Comparison of ENCODE assay signal across 9 cellular contexts in genomic region chr17:40070644-40070894, GRCh38. TPM values are rescaled to one million over a fixed set of nuclear protein-coding genes. Genes with fewer than 3 reads are reported as not detected.
DNase-seq lines count a peak whose midpoint lies in the region; ATAC-seq and TF ChIP-seq lines count a peak whose summit lies in the region.
"Had no signal": no experiment of that assay in that cellular context is flagged by ENCODE, and none has a peak within 500 bp of the region (broad histone marks: within the 10 kb centered on the region; RNA-seq: fewer than 3 reads in every experiment).

No MANE protein-coding gene starts in this region.

- H3K79me2 ChIP-seq in SK-N-SH (ENCODE audit: insufficient read depth) (peaks cover 52% of the 10 kb centered on the region; the same call in 1 of the 2 replicates), H9 (ENCODE audit: insufficient read depth, low read length) (no peaks in the 10 kb centered on the region)

- H3K4me3 ChIP-seq in SK-N-SH (ENCODE audit: low read depth in 2 of 2, low read length in 1 of 2), result no peak overlapping the region
- peak overlapping the region in 1 of 4 donors; percentile 30 for H3K4me3 ChIP-seq in adrenal gland
- peak overlapping the region; percentile 39 for H3K4me3 ChIP-seq in suprapubic skin
- H3K4me3 ChIP-seq in A673 (ENCODE audit: low read depth, low read length, poor library complexity, severe bottlenecking), result no peak overlapping the region

- H4K8ac ChIP-seq in H9 (replicated peaks; ENCODE audit: insufficient read length, low read depth, low read length), result no peak overlapping the region

- H3K4me1 ChIP-seq in SK-N-SH (ENCODE audit: control insufficient read depth in 1 of 2, insufficient read depth in 2 of 2, low read depth in 1 of 2, low read length in 1 of 2), result peaks cover 57 to 77% of the 10 kb centered on the region in 2 experiments; a peak in 3 of 4 replicates
- peaks cover 80 to 96% of the 10 kb centered on the region in 2 donors for H3K4me1 ChIP-seq in adrenal gland (replicated peaks in 1 of 2)
- H3K4me1 ChIP-seq in suprapubic skin, result peaks cover 98% of the 10 kb centered on the region
- peaks cover 24% of the 10 kb centered on the region for H3K4me1 ChIP-seq in H9 (ENCODE audit: insufficient read depth, low read length)
- H3K4me1 ChIP-seq in A673 (ENCODE audit: insufficient read depth, low read length, poor library complexity, severe bottlenecking), result peaks cover 52% of the 10 kb centered on the region

- no peak overlapping the region for H4K5ac ChIP-seq in H9 (ENCODE audit: insufficient read length, low read depth, low read length)

- H3K4me2 ChIP-seq in SK-N-SH (peak overlapping the region; percentile 81), H9 (ENCODE audit: insufficient read depth, insufficient read length, low read length) (no peak overlapping the region)

- H3F3A ChIP-seq in SK-N-SH (replicated peaks; ENCODE audit: insufficient read depth), result peaks cover 14% of the 10 kb centered on the region

- H3K23me2 ChIP-seq in H9 (ENCODE audit: insufficient read length, low read depth, low read length, poor library complexity, severe bottlenecking), result peaks cover 6% of the 10 kb centered on the region

- peak overlapping the region; percentile 15 to 93; a peak in 2 of 4 replicates for H3K27ac ChIP-seq in SK-N-SH (ENCODE audit: low read depth in 2 of 2, low read length in 1 of 2)
- peak overlapping the region; percentile 80 to 95 (median 90) for H3K27ac ChIP-seq in adrenal gland
- H3K27ac ChIP-seq in suprapubic skin, result peak overlapping the region; percentile 91
- H3K27ac ChIP-seq in H9 (ENCODE audit: insufficient read length, low read depth, low read length), result no peak overlapping the region
- no peak overlapping the region for H3K27ac ChIP-seq in A673 (ENCODE audit: low read depth, low read length, poor library complexity, severe bottlenecking)

- no peaks in the 10 kb centered on the region for H3K9me2 ChIP-seq in SK-N-SH

- H2AK5ac ChIP-seq in H9 (ENCODE audit: insufficient read length, low read length), result no peak overlapping the region

- no peaks in the 10 kb centered on the region for H3K9me3 ChIP-seq in SK-N-SH
- no peaks in the 10 kb centered on the region for H3K9me3 ChIP-seq in adrenal gland (replicated peaks in 1 of 3)
- no peaks in the 10 kb centered on the region for H3K9me3 ChIP-seq in suprapubic skin
- no peaks in the 10 kb centered on the region for H3K9me3 ChIP-seq in H9 (ENCODE audit: control insufficient read depth, low read depth, low read length)
- no peaks in the 10 kb centered on the region for H3K9me3 ChIP-seq in A673 (ENCODE audit: low read depth, low read length, poor library complexity, severe bottlenecking)

- no peaks in the 10 kb centered on the region for H3K27me3 Mint-ChIP-seq in mesothelial cell of epicardium (ENCODE audit: low read depth)
- H3K27me3 Mint-ChIP-seq in H9 (ENCODE audit: low read depth), result peaks cover 4% of the 10 kb centered on the region

- TF ChIP-seq RAD21 in SK-N-SH (IDR thresholded peaks at IDR 0.05; ENCODE audit: low read length), result no peak

- no peak overlapping the region for H2BK12ac ChIP-seq in H9 (ENCODE audit: insufficient read length, low read depth, low read length)

- H3K27ac Mint-ChIP-seq in mesothelial cell of epicardium, result peak overlapping the region; percentile 50
- no peak overlapping the region; a peak in 1 of 7 replicates for H3K27ac Mint-ChIP-seq in H9

- H2AFZ ChIP-seq in SK-N-SH (ENCODE audit: low read depth) (no peak overlapping the region), H9 (ENCODE audit: low read length) (no peak overlapping the region)

- H3K4me3 Mint-ChIP-seq in mesothelial cell of epicardium (peak overlapping the region; percentile 24), H9 (no peak overlapping the region; a peak in 1 of 5 replicates)

- no peak overlapping the region for H2BK120ac ChIP-seq in H9 (ENCODE audit: low read depth, low read length, poor library complexity, severe bottlenecking)

- no peak overlapping the region for H2BK20ac ChIP-seq in H9 (ENCODE audit: low read depth, low read length, poor library complexity, severe bottlenecking)

- H3K36me3 ChIP-seq in SK-N-SH (replicated peaks in 1 of 2; ENCODE audit: control insufficient read depth in 1 of 2, insufficient read depth in 2 of 2, low read length in 1 of 2) (no peaks in the 10 kb centered on the region), adrenal gland (replicated peaks in 1 of 2) (peaks cover 0 to 5% of the 10 kb centered on the region in 2 donors), suprapubic skin (peaks cover 8% of the 10 kb centered on the region), A673 (ENCODE audit: insufficient read depth, low read length, poor library complexity, severe bottlenecking) (no peaks in the 10 kb centered on the region)

- no peak overlapping the region for H3K56ac ChIP-seq in H9 (ENCODE audit: insufficient read length, low read depth, low read length)

- H4K91ac ChIP-seq in H9 (ENCODE audit: insufficient read length, low read depth, low read length), result no peak overlapping the region

- H3K9me3 Mint-ChIP-seq in mesothelial cell of epicardium (no peaks in the 10 kb centered on the region), H9 (no peaks in the 10 kb centered on the region)

- TF ChIP-seq POLR2A in adrenal gland (IDR thresholded peaks at IDR 0.05) (no peak), suprapubic skin (IDR thresholded peaks at IDR 0.05) (no peak)

- H3K23ac ChIP-seq in H9 (ENCODE audit: insufficient read length, low read depth, low read length), result no peak overlapping the region

- intact Hi-C loops in adrenal gland (cut with DNase I) (loop anchor here in 1 of 2 donors (10.0 kb wide), 1 partner anchor 56 kb away; the partner anchor contains the start of gene CSF3), A673 (cut with micrococcal nuclease; ENCODE audit: unreplicated experiment) (no loop called here)

- DNase-seq in SK-N-SH (no peak), adrenal gland (no peak), mesothelial cell of epicardium (ENCODE audit: low spot score in 2 of 2, unreplicated experiment in 2 of 2) (no peak), suprapubic skin (ENCODE audit: low spot score in 2 of 2) (no peak), H9 (no peak), A673 (ENCODE audit: low spot score) (no peak), CD1c-positive myeloid dendritic cell (ENCODE audit: extremely low spot score) (no peak)

- 69% methylated on average over 3 of the region's 3 CpGs for WGBS in SK-N-SH (ENCODE audit: low lambda C conversion rate)
- WGBS in adrenal gland, 4 donors, result 19 to 30% (median 26%) methylated on average over 3 of the region's 3 CpGs
- 33% methylated on average over 3 of the region's 3 CpGs for WGBS in suprapubic skin
- WGBS in H9 (ENCODE audit: extremely low coverage, insufficient read length, low lambda C conversion rate), result no CpG with 5 or more reads among the region's 3 CpGs

- no peak overlapping the region for H2BK15ac ChIP-seq in H9 (ENCODE audit: low read depth, low read length)

- CTCF ChIA-PET in SK-N-SH (lab: Yijun Ruan, JAX) (interaction anchor here (0.7 to 9.3 kb wide), 6 partner anchors 16 to 371 kb away, joined by 3 to 100 read pairs (median 4); no protein-coding TSS in a partner anchor), A673 (lab: Charles Lee) (interaction anchor here (0.6 kb wide), 1 partner anchor 41 kb away, joined by 3 read pairs; no protein-coding TSS in a partner anchor)

- H3K9ac ChIP-seq in SK-N-SH, result no peak overlapping the region
- H3K9ac ChIP-seq in H9 (ENCODE audit: extremely low read depth, insufficient read length, low read length), result no peak overlapping the region

- H3K36me3 Mint-ChIP-seq in mesothelial cell of epicardium, result peaks cover under 1% of the 10 kb centered on the region
- peaks cover 0 to 4% (median 0%) of the 10 kb centered on the region in 3 experiments; a peak in 2 of 7 replicates for H3K36me3 Mint-ChIP-seq in H9 (ENCODE audit: insufficient read depth in 1 of 3, low read depth in 3 of 3)

- no peak overlapping the region for H3T11ph ChIP-seq in H9 (ENCODE audit: low read length)

- no peak overlapping the region for H2BK5ac ChIP-seq in H9 (ENCODE audit: insufficient read length, low read length)

- peaks cover 80% of the 10 kb centered on the region for H3K4me1 Mint-ChIP-seq in mesothelial cell of epicardium
- H3K4me1 Mint-ChIP-seq in H9, result peaks cover 56 to 79% of the 10 kb centered on the region in 2 experiments

- no TSS peak for BruUV-seq in A673 (replicated peaks; lab: Mats Ljungman, UMichigan)

- POLR2A ChIA-PET in SK-N-SH (lab: Yijun Ruan, JAX) (no interaction called here), A673 (lab: Charles Lee; ENCODE audit: low non-redundant PET) (no interaction called here)

- ATAC-seq in SK-N-SH treated with all-trans-retinoic acid at 6 μM for 48 hours, result no peak

- H3K18ac ChIP-seq in H9 (ENCODE audit: insufficient read length, low read depth, low read length), result no peak overlapping the region

- H4K20me1 ChIP-seq in SK-N-SH (ENCODE audit: insufficient read depth), result 0 out of 2 replicates have a peak, but pooled peaks cover 3% of the 10 kb centered on the region
- H4K20me1 ChIP-seq in H9 (ENCODE audit: control insufficient read depth, insufficient read depth, insufficient read length), result peaks cover 3% of the 10 kb centered on the region

- no peak for TF ChIP-seq CTCF in SK-N-SH (IDR thresholded peaks at IDR 0.05)
- no peak for TF ChIP-seq CTCF in adrenal gland (IDR thresholded peaks at IDR 0.05)
- no peak for TF ChIP-seq CTCF in mesothelial cell of epicardium (IDR thresholded peaks at IDR 0.05; ENCODE audit: unreplicated experiment)
- TF ChIP-seq CTCF in suprapubic skin (IDR thresholded peaks at IDR 0.05), result no peak
- TF ChIP-seq CTCF in H9 (conservative IDR thresholded peaks at IDR 0.05), result no peak
- no peak for TF ChIP-seq CTCF in A673 (conservative IDR thresholded peaks at IDR 0.05; ENCODE audit: low read depth, low read length)

- TF ChIP-seq EP300 in SK-N-SH (IDR thresholded peaks at IDR 0.05; ENCODE audit: borderline replicate concordance in 1 of 2, low read depth in 1 of 2, low read length in 1 of 2), result no peak
- TF ChIP-seq EP300 in suprapubic skin (IDR thresholded peaks at IDR 0.05), result no peak

- H3K14ac ChIP-seq in H9 (ENCODE audit: insufficient read depth, low read length), result no peak overlapping the region

- H3K79me1 ChIP-seq in H9 (ENCODE audit: insufficient read depth, low read depth, low read length, poor library complexity, severe bottlenecking), result no peaks in the 10 kb centered on the region

- no peaks in the 10 kb centered on the region for H3K27me3 ChIP-seq in SK-N-SH (ENCODE audit: insufficient read depth)
- no peaks in the 10 kb centered on the region for H3K27me3 ChIP-seq in adrenal gland
- H3K27me3 ChIP-seq in suprapubic skin, result no peaks in the 10 kb centered on the region
- H3K27me3 ChIP-seq in H9 (ENCODE audit: insufficient read depth, low read length), result no peaks in the 10 kb centered on the region
- no peaks in the 10 kb centered on the region for H3K27me3 ChIP-seq in A673 (replicated peaks; ENCODE audit: insufficient read depth, low read depth, low read length, poor library complexity)

- no peak overlapping the region for H3K4ac ChIP-seq in H9 (ENCODE audit: low read depth, low read length)

RNA-seq across cellular contexts. Expression of gene THRA, which starts 7.8 kb away (rescaled TPM):
- polyA plus RNA-seq in SK-N-SH (2012; rRNA removed) (20.1 and 23.1 TPM in 2 replicates), adrenal gland (10 to 100 TPM; 41.8 to 62.3 (median 50.9) TPM)
- polyA plus RNA-seq in SK-N-SH (2012; cell fraction: cytosol; rRNA removed), result 13.0 and 18.1 TPM in 2 replicates
- polyA plus RNA-seq in SK-N-SH (2012; cell fraction: nucleus; rRNA removed), result 13.7 and 14.4 TPM in 2 replicates
- total RNA-seq in adrenal gland (100 to 1,000 TPM in 3 of 8 donors, 10 to 100 TPM in 5; 46.1 to 110 (median 76.4) TPM), mesothelial cell of epicardium (42.4 to 44.3 TPM (median 43.6 TPM) in 3 replicates), suprapubic skin (10 to 100 TPM; 32.6 to 69.9 (median 48.9) TPM), H9 (2021) (9.8 and 10.1 TPM in 2 replicates), A673 (2021) (14.5 and 18.7 TPM in 2 replicates)

RNA-seq across cellular contexts. Expression of gene MED24, which starts 16.4 kb away (rescaled TPM):
- 62.8 and 64.5 TPM in 2 replicates for polyA plus RNA-seq in SK-N-SH (2012; rRNA removed)
- 32.9 and 39.9 TPM in 2 replicates for polyA plus RNA-seq in SK-N-SH (2012; cell fraction: cytosol; rRNA removed)
- polyA plus RNA-seq in SK-N-SH (2012; cell fraction: nucleus; rRNA removed), result 178 and 231 TPM in 2 replicates
- 100 to 1,000 TPM in 1 of 8 donors, 10 to 100 TPM in 7; 57.1 to 127 (median 78.1) TPM for total RNA-seq in adrenal gland
- polyA plus RNA-seq in adrenal gland, result 100 to 1,000 TPM in 1 of 3 donors, 10 to 100 TPM in 2; 50.3 to 103 (median 92.9) TPM
- total RNA-seq in mesothelial cell of epicardium, result 125 to 131 TPM (median 130 TPM) in 3 replicates
- total RNA-seq in suprapubic skin, result 100 to 1,000 TPM in 1 of 4 donors, 10 to 100 TPM in 3; 67.4 to 198 (median 80.3) TPM
- 104 and 105 TPM in 2 replicates for total RNA-seq in H9 (2021)
- 48.7 and 50.7 TPM in 2 replicates for total RNA-seq in A673 (2021)

RNA-seq across cellular contexts. Expression of gene NR1D1, which starts 29.8 kb away (rescaled TPM):
- 2.1 and 6.5 TPM in 2 replicates for polyA plus RNA-seq in SK-N-SH (2012; rRNA removed)
- polyA plus RNA-seq in SK-N-SH (2012; cell fraction: cytosol; rRNA removed), result 3.9 and 6.0 TPM in 2 replicates
- polyA plus RNA-seq in SK-N-SH (2012; cell fraction: nucleus; rRNA removed), result 16.9 and 17.9 TPM in 2 replicates
- 10 to 100 TPM; 14.0 to 69.1 (median 41.4) TPM for total RNA-seq in adrenal gland
- 10 to 100 TPM; 34.5 to 59.0 (median 36.6) TPM for polyA plus RNA-seq in adrenal gland
- 2.4 to 2.6 TPM (median 2.6 TPM) in 3 replicates for total RNA-seq in mesothelial cell of epicardium
- total RNA-seq in suprapubic skin, result 100 to 1,000 TPM in 2 of 4 donors, 10 to 100 TPM in 2; 62.1 to 184 (median 96.0) TPM
- total RNA-seq in H9 (2021), result 8.6 and 8.7 TPM in 2 replicates
- 1.9 and 2.6 TPM in 2 replicates for total RNA-seq in A673 (2021)

RNA-seq across cellular contexts. Expression of gene MSL1, which starts 51.2 kb away (rescaled TPM):
- polyA plus RNA-seq in SK-N-SH (2012; rRNA removed) (30.2 and 39.8 TPM in 2 replicates), adrenal gland (100 to 1,000 TPM in 2 of 3 donors, 10 to 100 TPM in 1; 74.2 to 143 (median 128) TPM)
- 32.5 and 37.5 TPM in 2 replicates for polyA plus RNA-seq in SK-N-SH (2012; cell fraction: cytosol; rRNA removed)
- polyA plus RNA-seq in SK-N-SH (2012; cell fraction: nucleus; rRNA removed), result 55.2 and 97.3 TPM in 2 replicates
- total RNA-seq in adrenal gland (100 to 1,000 TPM in 1 of 8 donors, 10 to 100 TPM in 7; 47.8 to 100 (median 69.1) TPM), mesothelial cell of epicardium (132 to 139 TPM (median 135 TPM) in 3 replicates), suprapubic skin (100 to 1,000 TPM in 1 of 4 donors, 10 to 100 TPM in 3; 69.3 to 166 (median 86.9) TPM), H9 (2021) (101 and 105 TPM in 2 replicates), A673 (2021) (56.9 and 59.9 TPM in 2 replicates)

RNA-seq across cellular contexts. Expression of gene CSF3, which starts 55.3 kb away (rescaled TPM):
- polyA plus RNA-seq in SK-N-SH (2012; rRNA removed) (not detected in 2 replicates), adrenal gland (1 to 10 TPM in 1 of 3 donors, under 1 TPM in 2; 0.24 to 6.1 (median 0.80) TPM)
- 0.03 TPM in 1 of 2 replicates, not detected in the other for polyA plus RNA-seq in SK-N-SH (2012; cell fraction: cytosol; rRNA removed)
- not detected in 2 replicates for polyA plus RNA-seq in SK-N-SH (2012; cell fraction: nucleus; rRNA removed)
- total RNA-seq in adrenal gland (under 1 TPM in 4 of 8 donors, not detected in 4; 0.32 to 0.74 (median 0.44) TPM), mesothelial cell of epicardium (not detected in 3 replicates), suprapubic skin (1 to 10 TPM in 1 of 4 donors, not detected in 3; 5.0 TPM), H9 (2021) (not detected in 2 replicates), A673 (2021) (not detected in 2 replicates)
- polyA plus RNA-seq: AG04450 had no signal

Comparison
In these comparisons a context has a peak if more than half of its experiments do, and no peak if none do; other contexts are left out.
1. H3K27ac ChIP-seq: peak in SK-N-SH (2 of 2), adrenal gland (5 of 5) and suprapubic skin (single experiment); none in H9 (single experiment) and A673 (single experiment).